Comparison of ENCODE assay signal across 8 cellular contexts in genomic region chr10:110357252-110357780, GRCh38. TPM values are rescaled to one million over a fixed set of nuclear protein-coding genes. Genes with fewer than 3 reads are reported as not detected.
DNase-seq lines count a peak whose midpoint lies in the region; ATAC-seq lines count a peak whose summit lies in the region.

No MANE protein-coding gene starts in this region.

- H3K4me3 Mint-ChIP-seq in CD8-positive, alpha-beta memory T cell, result peak overlapping the region; percentile 73 to 92 (median 87)
- peak overlapping the region; percentile 68 for H3K4me3 Mint-ChIP-seq in activated CD4-positive, alpha-beta T cell treated with anti-CD3 and anti-CD28 coated beads for 36 hours
- peak overlapping the region; percentile 83 for H3K4me3 Mint-ChIP-seq in effector memory CD8-positive, alpha-beta T cell
- peak overlapping the region in 3 of 10 donors; percentile 39 to 77 (median 75) for H3K4me3 Mint-ChIP-seq in naive thymus-derived CD8-positive, alpha-beta T cell

- peak overlapping the region; percentile 66 for H3K4me3 ChIP-seq in CD8-positive, alpha-beta memory T cell (ENCODE audit: low read length)

- POLR2A ChIA-PET in CD8-positive, alpha-beta memory T cell (lab: Charles Lee), result interaction anchor here (1.0 to 1.5 kb wide), 2 partner anchors 57 to 140 kb away, joined by 3 to 6 read pairs; no protein-coding TSS in a partner anchor
- POLR2A ChIA-PET in activated CD4-positive, alpha-beta T cell treated with anti-CD3 and anti-CD28 coated beads for 36 hours (lab: Charles Lee), result interaction anchor here (1.0 to 4.2 kb wide), 6 partner anchors 54 to 146 kb away, joined by 3 to 16 read pairs (median 4); partner anchors contain the start of gene DUSP5
- POLR2A ChIA-PET in naive thymus-derived CD8-positive, alpha-beta T cell (lab: Charles Lee), result no interaction called here

- H3K36me3 Mint-ChIP-seq in CD8-positive, alpha-beta memory T cell, result no peaks in the 10 kb centered on the region
- no peaks in the 10 kb centered on the region for H3K36me3 Mint-ChIP-seq in activated CD4-positive, alpha-beta T cell treated with anti-CD3 and anti-CD28 coated beads for 36 hours (ENCODE audit: low read depth)
- no peaks in the 10 kb centered on the region for H3K36me3 Mint-ChIP-seq in effector memory CD8-positive, alpha-beta T cell (ENCODE audit: insufficient read depth)
- H3K36me3 Mint-ChIP-seq in naive thymus-derived CD8-positive, alpha-beta T cell, result no peaks in the 10 kb centered on the region

- peak overlapping the region in 7 of 8 donors; percentile 81 to 99 (median 97) for H3K27ac Mint-ChIP-seq in CD8-positive, alpha-beta memory T cell
- H3K27ac Mint-ChIP-seq in activated CD4-positive, alpha-beta T cell treated with anti-CD3 and anti-CD28 coated beads for 36 hours, result peak overlapping the region; percentile 98
- peak overlapping the region; percentile 91 to 93 for H3K27ac Mint-ChIP-seq in effector memory CD8-positive, alpha-beta T cell
- peak overlapping the region in 3 of 10 donors; percentile 80 to 90 (median 88) for H3K27ac Mint-ChIP-seq in naive thymus-derived CD8-positive, alpha-beta T cell

- CTCF ChIA-PET in CD8-positive, alpha-beta memory T cell (lab: Charles Lee), result interaction anchor here (1.5 to 5.9 kb wide), 4 partner anchors 8 to 189 kb away, joined by 3 to 60 read pairs (median 22); no protein-coding TSS in a partner anchor
- CTCF ChIA-PET in activated CD4-positive, alpha-beta T cell treated with anti-CD3 and anti-CD28 coated beads for 36 hours (lab: Charles Lee), result interaction anchor here (0.6 to 1.4 kb wide), 4 partner anchors 41 to 147 kb away, joined by 3 to 4 read pairs (median 3); no protein-coding TSS in a partner anchor

- no peaks in the 10 kb centered on the region for H3K36me3 ChIP-seq in CD8-positive, alpha-beta memory T cell (ENCODE audit: insufficient read depth, low read length)

- no peaks in the 10 kb centered on the region for H3K27me3 Mint-ChIP-seq in CD8-positive, alpha-beta memory T cell
- H3K27me3 Mint-ChIP-seq in activated CD4-positive, alpha-beta T cell treated with anti-CD3 and anti-CD28 coated beads for 36 hours, result no peaks in the 10 kb centered on the region
- H3K27me3 Mint-ChIP-seq in effector memory CD8-positive, alpha-beta T cell, result no peaks in the 10 kb centered on the region
- peaks cover 0 to 11% (median 1%) of the 10 kb centered on the region in 5 donors for H3K27me3 Mint-ChIP-seq in naive thymus-derived CD8-positive, alpha-beta T cell

- H3K4me1 Mint-ChIP-seq in CD8-positive, alpha-beta memory T cell, result peaks cover 54 to 55% (median 54%) of the 10 kb centered on the region in 3 donors
- H3K4me1 Mint-ChIP-seq in activated CD4-positive, alpha-beta T cell treated with anti-CD3 and anti-CD28 coated beads for 36 hours, result peaks cover 80% of the 10 kb centered on the region
- H3K4me1 Mint-ChIP-seq in effector memory CD8-positive, alpha-beta T cell (ENCODE audit: low read depth in 2 of 2), result peaks cover 51 to 52% of the 10 kb centered on the region in 2 donors
- peaks cover 1 to 59% (median 22%) of the 10 kb centered on the region in 4 donors for H3K4me1 Mint-ChIP-seq in naive thymus-derived CD8-positive, alpha-beta T cell

- H3K27me3 ChIP-seq in CD8-positive, alpha-beta memory T cell (ENCODE audit: insufficient read depth, low read length, poor library complexity, severe bottlenecking), result no peaks in the 10 kb centered on the region

- H3K9me3 ChIP-seq in CD8-positive, alpha-beta memory T cell (ENCODE audit: low read length), result no peaks in the 10 kb centered on the region

- DNase-seq in CD8-positive, alpha-beta memory T cell, result peak in 4 of 5 donors; percentile 22 to 71 (median 36)
- DNase-seq in activated CD4-positive, alpha-beta T cell treated with anti-CD3 and anti-CD28 coated beads for 36 hours, result peak; percentile 84
- DNase-seq in effector memory CD8-positive, alpha-beta T cell, result peak; percentile 39 to 46 (median 41)
- DNase-seq in stimulated activated CD4-positive, alpha-beta T cell treated with anti-CD3 and anti-CD28 coated beads, Interleukin-15, amount 100 ng/mL, for 1 hour (ENCODE audit: low read depth in 1 of 2, low spot score in 1 of 2), result peak; percentile 25 to 52
- no peak for DNase-seq in naive thymus-derived CD8-positive, alpha-beta T cell

- no peaks in the 10 kb centered on the region for H3K9me3 Mint-ChIP-seq in CD8-positive, alpha-beta memory T cell
- H3K9me3 Mint-ChIP-seq in activated CD4-positive, alpha-beta T cell treated with anti-CD3 and anti-CD28 coated beads for 36 hours (ENCODE audit: low read depth), result no peaks in the 10 kb centered on the region
- H3K9me3 Mint-ChIP-seq in effector memory CD8-positive, alpha-beta T cell, result no peaks in the 10 kb centered on the region
- H3K9me3 Mint-ChIP-seq in naive thymus-derived CD8-positive, alpha-beta T cell, result no peaks in the 10 kb centered on the region

- intact Hi-C loops in activated CD4-positive, alpha-beta T cell treated with anti-CD3 and anti-CD28 coated beads for 36 hours (cut with DNase I, micrococcal nuclease), result loop anchor here in 1 of 2 experiments (1.0 kb wide), 1 partner anchor 69 kb away; no protein-coding TSS in a partner anchor

- peaks cover 48% of the 10 kb centered on the region for H3K4me1 ChIP-seq in CD8-positive, alpha-beta memory T cell (ENCODE audit: insufficient read depth, low read length)

- ATAC-seq in HG02798 (IDR thresholded peaks at IDR 0.05; ENCODE audit: poor library complexity, unreplicated experiment) (peak; percentile 29), GM18861 (IDR thresholded peaks at IDR 0.05; ENCODE audit: unreplicated experiment) (no peak), HG02642 (IDR thresholded peaks at IDR 0.05; ENCODE audit: poor library complexity, unreplicated experiment) (no peak)
- ATAC-seq in activated CD4-positive, alpha-beta T cell treated with anti-CD3 and anti-CD28 coated beads for 36 hours, result peak; percentile 15
- peak; percentile 28 for ATAC-seq in effector memory CD8-positive, alpha-beta T cell (replicated peaks)
- ATAC-seq in naive thymus-derived CD8-positive, alpha-beta T cell, result no peak

- peak overlapping the region; percentile 75 for H3K27ac ChIP-seq in CD8-positive, alpha-beta memory T cell (ENCODE audit: low read depth, low read length)

RNA-seq across cellular contexts. Expression of gene SMNDC1, which starts 52.6 kb away (rescaled TPM):
- 10 to 100 TPM; 54.9 to 60.1 TPM for total RNA-seq in CD8-positive, alpha-beta memory T cell
- 17.7 TPM for polyA plus RNA-seq in CD8-positive, alpha-beta memory T cell
- 10 to 100 TPM; 44.2 to 56.7 TPM for total RNA-seq in activated CD4-positive, alpha-beta T cell treated with anti-CD3 and anti-CD28 coated beads for 36 hours
- total RNA-seq in naive thymus-derived CD8-positive, alpha-beta T cell, result 10 to 100 TPM; 37.3 to 39.5 TPM
- 10 to 100 TPM; 13.0 to 14.5 (median 13.0) TPM for polyA plus RNA-seq in naive thymus-derived CD8-positive, alpha-beta T cell

Comparison
In these comparisons a context has a peak if more than half of its experiments do, and no peak if none do; other contexts are left out.
1. DNase-seq: peak in CD8-positive, alpha-beta memory T cell (4 of 5), activated CD4-positive, alpha-beta T cell treated with anti-CD3 and anti-CD28 coated beads for 36 hours (single experiment), effector memory CD8-positive, alpha-beta T cell (3 of 3) and stimulated activated CD4-positive, alpha-beta T cell treated with anti-CD3 and anti-CD28 coated beads, Interleukin-15, amount 100 ng/mL, for 1 hour (2 of 2); none in naive thymus-derived CD8-positive, alpha-beta T cell (0 of 10).
2. ATAC-seq: peak in HG02798 (single experiment), activated CD4-positive, alpha-beta T cell treated with anti-CD3 and anti-CD28 coated beads for 36 hours (single experiment) and effector memory CD8-positive, alpha-beta T cell (single experiment); none in GM18861 (single experiment), naive thymus-derived CD8-positive, alpha-beta T cell (0 of 2) and HG02642 (single experiment).